In genomic region chr11:67082071-67082791, GRCh38 we compare ENCODE assay signal across 10 cellular contexts. TPM values are rescaled to one million over a fixed set of nuclear protein-coding genes. Genes with fewer than 3 reads are reported as not detected.
A peak's percentile ranks its signal among the peaks of the same experiment; 100 is the strongest.
DNase-seq lines count a peak whose midpoint lies in the region; ATAC-seq, FAIRE-seq and TF ChIP-seq lines count a peak whose summit lies in the region.
"Had no signal": no experiment of that assay in that cellular context is flagged by ENCODE, and none has a peak within 500 bp of the region (broad histone marks: within the 10 kb centered on the region; RNA-seq: fewer than 3 reads in every experiment).

No MANE protein-coding gene starts in this region.

- no peak for TF ChIP-seq EP300 in ovary (IDR thresholded peaks at IDR 0.05)

- CTCF ChIA-PET in PC-3 (lab: Charles Lee), result interaction anchor here (0.6 to 0.9 kb wide), 3 partner anchors 85 to 235 kb away, joined by 3 to 4 read pairs (median 3); no protein-coding TSS in a partner anchor
- CTCF ChIA-PET in endothelial cell of umbilical vein (lab: Charles Lee), result interaction anchor here (0.7 to 4.7 kb wide), 21 partner anchors 9 to 300 kb away, joined by 3 to 36 read pairs (median 5); no protein-coding TSS in a partner anchor

- H3K36me3 ChIP-seq in PC-3 (ENCODE audit: low read depth, low read length) (no peaks in the 10 kb centered on the region), endothelial cell of umbilical vein (ENCODE audit: control insufficient read depth in 2 of 2, extremely low read depth in 1 of 2, insufficient read depth in 2 of 2, low read length in 2 of 2) (no peaks in the 10 kb centered on the region), ovary (no peaks in the 10 kb centered on the region)

- H3K79me2 ChIP-seq in PC-3 (ENCODE audit: low read length) (no peaks in the 10 kb centered on the region), endothelial cell of umbilical vein (ENCODE audit: control insufficient read depth, insufficient read depth, low read length) (no peaks in the 10 kb centered on the region)

- TF ChIP-seq POLR2A in GM12892 (IDR thresholded peaks at IDR 0.05; ENCODE audit: low read depth, low read length) (no peak), endothelial cell of umbilical vein (IDR thresholded peaks at IDR 0.05; ENCODE audit: low read depth, low read length) (no peak), ovary (IDR thresholded peaks at IDR 0.05) (no peak)

- H4K20me1 ChIP-seq in PC-3 (ENCODE audit: low read length) (no peaks in the 10 kb centered on the region), endothelial cell of umbilical vein (replicated peaks; ENCODE audit: control insufficient read depth, extremely low read depth, insufficient read depth, low read length) (no peaks in the 10 kb centered on the region)

- no peaks in the 10 kb centered on the region for H3K9me2 ChIP-seq in PC-3 (replicated peaks; ENCODE audit: low read length)

- DNase-seq in GM12892 (ENCODE audit: insufficient read length), result no peak
- no peak for DNase-seq in PC-3
- peak; percentile 30 for DNase-seq in endothelial cell of umbilical vein (ENCODE audit: low read depth, low spot score)
- peak in 3 of 5 donors; percentile 20 to 44 (median 32) for DNase-seq in ovary
- no peak for DNase-seq in NCI-H1930 (lab: John Stamatoyannopoulos, UW)
- DNase-seq in activated CD4-positive, alpha-beta T cell treated with anti-CD3 and anti-CD28 coated beads, Interleukin-2, amount 50 U/mL, for 48 hours, result no peak
- no peak for DNase-seq in NCI-H510A treated with DMSO at 0.1 percent for 48 hours (lab: John Stamatoyannopoulos, UW)

- BruUV-seq in PC-3 (replicated peaks; lab: Mats Ljungman, UMichigan), result no TSS peak
- BruUV-seq in endothelial cell of umbilical vein (replicated peaks; lab: Mats Ljungman, UMichigan), result no TSS peak

- no peak overlapping the region for H3K27ac ChIP-seq in PC-3 (ENCODE audit: low read length)
- no peak overlapping the region for H3K27ac ChIP-seq in endothelial cell of umbilical vein (ENCODE audit: insufficient read depth, low read depth, low read length)
- H3K27ac ChIP-seq in ovary, result no peak overlapping the region

- H3K4me3 ChIP-seq in PC-3 (ENCODE audit: low read length) (no peak overlapping the region), endothelial cell of umbilical vein (replicated peaks in 1 of 3; ENCODE audit: insufficient read depth in 1 of 3, low read depth in 1 of 3, low read length in 3 of 3) (no peak overlapping the region), ovary (no peak overlapping the region)

- dilution Hi-C loops in endothelial cell of umbilical vein (cut with MboI; ENCODE audit: extremely low pct_ligation_motif_present, low sequenced_read_pairs), result no loop called here

- TF ChIP-seq CTCF in PC-3 (conservative IDR thresholded peaks at IDR 0.05; ENCODE audit: low read depth, low read length), result no peak
- peak in 1 of 2 donors; percentile 18 for TF ChIP-seq CTCF in endothelial cell of umbilical vein (IDR thresholded peaks at IDR 0.05; ENCODE audit: extremely low read depth in 1 of 2, insufficient read depth in 1 of 2, low read depth in 1 of 2, low read length in 2 of 2)
- no peak for TF ChIP-seq CTCF in ovary (IDR thresholded peaks at IDR 0.05)

- H3K4me1 ChIP-seq in PC-3 (ENCODE audit: insufficient read depth, low read length), result peaks cover 19% of the 10 kb centered on the region
- H3K4me1 ChIP-seq in endothelial cell of umbilical vein (ENCODE audit: control insufficient read depth, extremely low read depth, insufficient read depth, low read length), result no peaks in the 10 kb centered on the region
- no peaks in the 10 kb centered on the region for H3K4me1 ChIP-seq in ovary (ENCODE audit: insufficient read depth)

- intact Hi-C loops in PC-3 (cut with micrococcal nuclease) (loop anchor here (5.0 kb wide), 1 partner anchor 235 kb away; no protein-coding TSS in a partner anchor), endothelial cell of umbilical vein (cut with micrococcal nuclease) (loop anchor here (1.0 kb wide), 1 partner anchor 180 kb away; no protein-coding TSS in a partner anchor), ovary (cut with DNase I) (loop anchor here in 2 of 4 donors (5.0 to 10.0 kb wide), 2 partner anchors 93 to 235 kb away; no protein-coding TSS in a partner anchor)

- H3K4me2 ChIP-seq in PC-3 (ENCODE audit: low read length) (peak overlapping the region; percentile 32; the same call in 1 of the 2 replicates), endothelial cell of umbilical vein (ENCODE audit: insufficient read depth, low read length) (peak overlapping the region; percentile 27)

- WGBS in ovary, 3 donors, result 43 to 47% (median 46%) methylated on average over 20 of the region's 20 CpGs

- H2AFZ ChIP-seq in PC-3 (ENCODE audit: low read length), result peak overlapping the region; percentile 64; the same call in 1 of the 2 replicates
- peak overlapping the region; percentile 76 for H2AFZ ChIP-seq in endothelial cell of umbilical vein (ENCODE audit: low read depth, low read length)

- POLR2A ChIA-PET in PC-3 (lab: Charles Lee; ENCODE audit: unreplicated experiment) (interaction anchor here (0.6 kb wide), 1 partner anchor 29 kb away, joined by 5 read pairs; no protein-coding TSS in a partner anchor), endothelial cell of umbilical vein (lab: Charles Lee) (no interaction called here)

- H3K9me3 ChIP-seq in PC-3 (ENCODE audit: low read length) (no peaks in the 10 kb centered on the region), endothelial cell of umbilical vein (replicated peaks; ENCODE audit: control insufficient read depth, insufficient read depth, low read length) (no peaks in the 10 kb centered on the region), ovary (no peaks in the 10 kb centered on the region)

- no peaks in the 10 kb centered on the region for H3F3A ChIP-seq in PC-3 (ENCODE audit: low read length, unreplicated experiment)

- H3K9me1 ChIP-seq in endothelial cell of umbilical vein (replicated peaks; ENCODE audit: control insufficient read depth, extremely low read depth, insufficient read depth, low read length), result no peaks in the 10 kb centered on the region

- peak; percentile 60 for FAIRE-seq in GM12892 (lab: Jason Lieb, UNC)
- peak; percentile 21 for FAIRE-seq in endothelial cell of umbilical vein (lab: Jason Lieb, UNC)

- H3K9ac ChIP-seq in PC-3 (ENCODE audit: low read length), result no peak overlapping the region
- no peak overlapping the region for H3K9ac ChIP-seq in endothelial cell of umbilical vein (replicated peaks; ENCODE audit: extremely low read depth, insufficient read depth, low read length)

- no peak for ATAC-seq in PC-3
- no peak for ATAC-seq in GM21737 (IDR thresholded peaks at IDR 0.05; ENCODE audit: unreplicated experiment)

- H3K27me3 ChIP-seq in PC-3 (ENCODE audit: low read length) (no peaks in the 10 kb centered on the region), endothelial cell of umbilical vein (ENCODE audit: control insufficient read depth in 2 of 2, insufficient read depth in 2 of 2, low read length in 2 of 2) (no peaks in the 10 kb centered on the region), ovary (no peaks in the 10 kb centered on the region)

TF ChIP-seq in endothelial cell of umbilical vein, 7 proteins besides CTCF, POLR2A, EP300 and RAD21:
- TF ChIP-seq POLR2AphosphoS5 (IDR thresholded peaks at IDR 0.05; ENCODE audit: insufficient read depth, low read depth, low read length) (no peak), EZH2 (IDR thresholded peaks at IDR 0.05; ENCODE audit: borderline replicate concordance, low read depth, low read length, severe bottlenecking) (no peak), JUN (IDR thresholded peaks at IDR 0.05; ENCODE audit: borderline replicate concordance, insufficient read depth, insufficient read length, low read depth) (no peak), MYC (IDR thresholded peaks at IDR 0.05; ENCODE audit: low read depth, low read length) (no peak), FOS (IDR thresholded peaks at IDR 0.05; ENCODE audit: borderline replicate concordance, insufficient read depth, low read length) (no peak)

RNA-seq across cellular contexts. Expression of gene RHOD, which starts 25.6 kb away (rescaled TPM):
- 1.2 TPM for polyA plus RNA-seq in GM12892 (2012; ENCODE audit: missing spikeins)
- total RNA-seq in PC-3 (2014; rRNA removed), result 99.9 and 121 TPM in 2 replicates
- total RNA-seq in endothelial cell of umbilical vein, result 10.5 and 10.6 TPM in 2 replicates
- 17.9 and 26.0 TPM in 2 replicates for polyA plus RNA-seq in endothelial cell of umbilical vein
- 7.9 and 13.0 TPM in 2 replicates for polyA plus RNA-seq in endothelial cell of umbilical vein (2011; cell fraction: cytosol; rRNA removed)
- polyA plus RNA-seq in endothelial cell of umbilical vein (2011; cell fraction: nucleus; rRNA removed), result 3.2 and 4.0 TPM in 2 replicates
- polyA plus RNA-seq in endothelial cell of umbilical vein (2012), result 8.9 and 19.2 TPM in 2 replicates
- 5.2 and 5.9 TPM in 2 replicates for polyA minus RNA-seq in endothelial cell of umbilical vein
- 21.8 TPM for polyA minus RNA-seq in endothelial cell of umbilical vein (2011; cell fraction: cytosol; rRNA and poly(A)+ RNA removed)
- 1.1 and 2.9 TPM in 2 replicates for polyA minus RNA-seq in endothelial cell of umbilical vein (2011; cell fraction: nucleus; rRNA and poly(A)+ RNA removed)
- total RNA-seq in ovary, result 10 to 100 TPM in 5 of 7 donors, 1 to 10 TPM in 2; 8.7 to 24.9 (median 12.8) TPM
- polyA plus RNA-seq in ovary, result 10 to 100 TPM in 1 of 2 donors, 1 to 10 TPM in 1; 5.5 to 16.1 TPM
- total RNA-seq: HT1080; T-helper 2 cell treated with Interferon-gamma antibody and Interleukin-4, amounts not matched to agents 100 ng/mL and 5 ng/mL, for 36 hours had no signal

RNA-seq across cellular contexts. Expression of gene KDM2A, which starts 36.8 kb away (rescaled TPM):
- 44.7 TPM for polyA plus RNA-seq in GM12892 (2012; ENCODE audit: missing spikeins)
- 65.3 and 87.1 TPM in 2 replicates for total RNA-seq in PC-3 (2014; rRNA removed)
- total RNA-seq in endothelial cell of umbilical vein, result 69.9 and 79.5 TPM in 2 replicates
- 72.2 and 73.3 TPM in 2 replicates for polyA plus RNA-seq in endothelial cell of umbilical vein
- 54.1 and 54.5 TPM in 2 replicates for polyA plus RNA-seq in endothelial cell of umbilical vein (2011; cell fraction: cytosol; rRNA removed)
- polyA plus RNA-seq in endothelial cell of umbilical vein (2011; cell fraction: nucleus; rRNA removed), result 234 and 254 TPM in 2 replicates
- polyA plus RNA-seq in endothelial cell of umbilical vein (2012), result 49.4 and 54.2 TPM in 2 replicates
- polyA minus RNA-seq in endothelial cell of umbilical vein, result 127 and 154 TPM in 2 replicates
- 47.1 TPM for polyA minus RNA-seq in endothelial cell of umbilical vein (2011; cell fraction: cytosol; rRNA and poly(A)+ RNA removed)
- 113 and 127 TPM in 2 replicates for polyA minus RNA-seq in endothelial cell of umbilical vein (2011; cell fraction: nucleus; rRNA and poly(A)+ RNA removed)
- total RNA-seq in ovary, result 10 to 100 TPM; 33.5 to 76.9 (median 59.9) TPM
- 10 to 100 TPM; 34.1 to 53.0 TPM for polyA plus RNA-seq in ovary

RNA-seq across cellular contexts. Expression of gene SYT12, which starts 59.3 kb away (rescaled TPM):
- 0.30 TPM for polyA plus RNA-seq in GM12892 (2012; ENCODE audit: missing spikeins)
- total RNA-seq in PC-3 (2014; rRNA removed) (4.8 and 5.1 TPM in 2 replicates), endothelial cell of umbilical vein (not detected in 2 replicates), ovary (1 to 10 TPM in 3 of 7 donors, under 1 TPM in 2, not detected in 2; 0.12 to 6.0 (median 1.2) TPM)
- polyA plus RNA-seq in endothelial cell of umbilical vein (not detected in 2 replicates), ovary (under 1 TPM; 0.05 to 0.10 TPM)
- not detected in 2 replicates for polyA plus RNA-seq in endothelial cell of umbilical vein (2011; cell fraction: cytosol; rRNA removed)
- not detected in 2 replicates for polyA plus RNA-seq in endothelial cell of umbilical vein (2011; cell fraction: nucleus; rRNA removed)
- polyA plus RNA-seq in endothelial cell of umbilical vein (2012), result not detected in 2 replicates
- not detected in 2 replicates for polyA minus RNA-seq in endothelial cell of umbilical vein
- 16.8 TPM for polyA minus RNA-seq in endothelial cell of umbilical vein (2011; cell fraction: cytosol; rRNA and poly(A)+ RNA removed)
- polyA minus RNA-seq in endothelial cell of umbilical vein (2011; cell fraction: nucleus; rRNA and poly(A)+ RNA removed), result not detected in 2 replicates
- total RNA-seq: T-helper 2 cell treated with Interferon-gamma antibody and Interleukin-4, amounts not matched to agents 100 ng/mL and 5 ng/mL, for 36 hours had no signal

Comparison
In these comparisons a context has a peak if more than half of its experiments do, and no peak if none do; other contexts are left out.
1. DNase-seq: peak in endothelial cell of umbilical vein (single experiment) and ovary (3 of 5); none in GM12892 (single experiment), PC-3 (single experiment), NCI-H1930 (0 of 2), activated CD4-positive, alpha-beta T cell treated with anti-CD3 and anti-CD28 coated beads, Interleukin-2, amount 50 U/mL, for 48 hours (0 of 2) and NCI-H510A treated with DMSO at 0.1 percent for 48 hours (single experiment).